Comparison of ENCODE assay signal across 22 cellular contexts in the genomic region with DNA sequence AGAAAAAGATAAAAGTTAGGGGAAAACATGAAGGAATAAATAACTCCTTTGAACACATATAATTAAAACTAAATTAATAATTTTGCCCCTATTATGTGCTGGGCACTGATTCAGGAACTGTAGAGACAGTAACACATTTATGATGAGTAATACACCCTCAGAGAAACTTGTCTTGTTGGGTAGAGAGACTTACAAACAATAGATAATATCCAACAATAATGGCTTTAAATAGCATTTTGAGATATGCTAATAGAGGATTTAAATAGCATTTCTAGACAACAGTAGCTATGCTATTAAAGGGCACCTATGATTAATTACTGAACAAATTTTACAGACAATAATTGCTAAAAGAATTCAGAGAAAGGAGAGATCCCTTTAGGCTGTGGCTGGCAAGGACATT.
"Had no signal": no experiment of that assay in that cellular context is flagged by ENCODE, and none has a peak within 500 bp of the region (broad histone marks: within the 10 kb centered on the region; RNA-seq: fewer than 3 reads in every experiment).

No MANE protein-coding gene starts in this region.

- H3K36me3 ChIP-seq: esophagus muscularis mucosa, gastroesophageal sphincter, heart right ventricle, left ventricle myocardium inferior, lower lobe of right lung had no signal

- ATAC-seq: foreskin keratinocyte; gastroesophageal sphincter; left colon; left lobe of liver; lower lobe of right lung; naive thymus-derived CD4-positive, alpha-beta T cell had no signal

- H3K4me3 Mint-ChIP-seq: naive thymus-derived CD4-positive, alpha-beta T cell had no signal

- H3K27me3 ChIP-seq: dorsolateral prefrontal cortex, esophagus muscularis mucosa, foreskin keratinocyte, gastroesophageal sphincter, heart right ventricle had no signal

- H3K4me1 ChIP-seq: esophagus muscularis mucosa, foreskin keratinocyte, gastroesophageal sphincter, lower lobe of right lung had no signal

- FAIRE-seq: colon, endothelial cell of umbilical vein, frontal cortex, islet of Langerhans, keratinocyte had no signal

- H3K36me3 Mint-ChIP-seq: naive thymus-derived CD4-positive, alpha-beta T cell had no signal

- H3K27ac Mint-ChIP-seq: naive thymus-derived CD4-positive, alpha-beta T cell had no signal

- H3K27ac ChIP-seq: coronary artery, dorsolateral prefrontal cortex, esophagus muscularis mucosa, foreskin keratinocyte, gastroesophageal sphincter, heart right ventricle, left ventricle myocardium inferior, lower lobe of right lung had no signal

- H3K4me1 Mint-ChIP-seq: naive thymus-derived CD4-positive, alpha-beta T cell had no signal

- H3K27me3 Mint-ChIP-seq: naive thymus-derived CD4-positive, alpha-beta T cell had no signal

- DNase-seq: dermis blood vessel endothelial cell; dorsolateral prefrontal cortex; effector CD4-positive, alpha-beta T cell; effector memory CD4-positive, alpha-beta T cell; foreskin keratinocyte; heart right ventricle; hippocampal formation; left colon; left ventricle myocardium inferior; lower lobe of right lung; mesenchymal stem cell; midbrain; naive thymus-derived CD4-positive, alpha-beta T cell had no signal

- H3K4me3 ChIP-seq: coronary artery, dorsolateral prefrontal cortex, esophagus muscularis mucosa, gastroesophageal sphincter, heart right ventricle, left ventricle myocardium inferior, lower lobe of right lung had no signal
